9 cellular contexts compared by ENCODE assay signal in genomic region chr7:74625446-74625845, GRCh38. TPM values are rescaled to one million over a fixed set of nuclear protein-coding genes. Genes with fewer than 3 reads are reported as not detected.
DNase-seq lines count a peak whose midpoint lies in the region; ATAC-seq, FAIRE-seq and TF ChIP-seq lines count a peak whose summit lies in the region.
"Had no signal": no experiment of that assay in that cellular context is flagged by ENCODE, and none has a peak within 500 bp of the region (broad histone marks: within the 10 kb centered on the region; RNA-seq: fewer than 3 reads in every experiment).

No MANE protein-coding gene starts in this region.

- no peak for FAIRE-seq in astrocyte (lab: Jason Lieb, UNC)

- H3K27ac ChIP-seq in A673 (ENCODE audit: low read depth, low read length, poor library complexity, severe bottlenecking) (no peak overlapping the region), astrocyte (ENCODE audit: low read depth, low read length) (no peak overlapping the region), left lung (no peak overlapping the region)

- no peak overlapping the region for H3K9ac ChIP-seq in astrocyte (ENCODE audit: low read length)

- no peaks in the 10 kb centered on the region for H3K36me3 Mint-ChIP-seq in astrocyte (ENCODE audit: low read depth, unreplicated experiment)

- peaks cover 11% of the 10 kb centered on the region for H3K4me1 ChIP-seq in A673 (ENCODE audit: insufficient read depth, low read length, poor library complexity, severe bottlenecking)
- no peaks in the 10 kb centered on the region for H3K4me1 ChIP-seq in astrocyte (ENCODE audit: insufficient read depth, low read length)
- peaks cover 3 to 14% of the 10 kb centered on the region in 2 donors for H3K4me1 ChIP-seq in left lung

- no peak overlapping the region for H3K4me2 ChIP-seq in astrocyte (ENCODE audit: low read length)

- H3K9me3 ChIP-seq in A673 (ENCODE audit: low read depth, low read length, poor library complexity, severe bottlenecking) (no peaks in the 10 kb centered on the region), astrocyte (ENCODE audit: insufficient read depth, low read depth, low read length) (no peaks in the 10 kb centered on the region), left lung (no peaks in the 10 kb centered on the region)

- H3K36me3 ChIP-seq in A673 (ENCODE audit: insufficient read depth, low read length, poor library complexity, severe bottlenecking), result no peaks in the 10 kb centered on the region
- no peaks in the 10 kb centered on the region for H3K36me3 ChIP-seq in astrocyte (ENCODE audit: insufficient read depth, low read length)
- H3K36me3 ChIP-seq in left lung, result no peaks in the 10 kb centered on the region

- CTCF ChIA-PET in A673 (lab: Charles Lee), result no interaction called here
- CTCF ChIA-PET in HEK293T (lab: Yijun Ruan, JAX), result interaction anchor here (0.5 to 0.6 kb wide), 2 partner anchors 8 to 494 kb away, joined by 3 to 5 read pairs; no protein-coding TSS in a partner anchor

- H3K4me1 Mint-ChIP-seq in astrocyte (ENCODE audit: low read depth, unreplicated experiment), result peaks cover 4% of the 10 kb centered on the region

- H3K4me3 ChIP-seq in A673 (ENCODE audit: low read depth, low read length, poor library complexity, severe bottlenecking), result no peak overlapping the region
- H3K4me3 ChIP-seq in astrocyte (ENCODE audit: insufficient read depth, low read depth, low read length), result no peak overlapping the region
- H3K4me3 ChIP-seq in left lung, result no peak overlapping the region

- POLR2A ChIA-PET in A673 (lab: Charles Lee; ENCODE audit: low non-redundant PET), result no interaction called here
- POLR2A ChIA-PET in HEK293T (lab: Yijun Ruan, JAX), result interaction anchor here (0.7 kb wide), 1 partner anchor 32 kb away, joined by 3 read pairs; the partner anchor contains the start of gene GTF2I

- no peak overlapping the region for H2AFZ ChIP-seq in astrocyte (ENCODE audit: low read depth, low read length)

- DNase-seq in A673 (ENCODE audit: low spot score) (peak; percentile 30), HEK293T (ENCODE audit: extremely low spot score) (no peak), astrocyte (ENCODE audit: low read depth) (peak; percentile 34), left lung (no peak), D341Med (ENCODE audit: low spot score) (no peak)
- no peak for DNase-seq in activated CD4-positive, alpha-beta T cell treated with anti-CD3 and anti-CD28 coated beads for 1 hour
- DNase-seq: NCI-H2029 had no signal

- peaks cover 3% of the 10 kb centered on the region for H3K27me3 Mint-ChIP-seq in astrocyte (ENCODE audit: low read depth, unreplicated experiment)

- intact Hi-C loops in A673 (cut with micrococcal nuclease; ENCODE audit: unreplicated experiment) (no loop called here), left lung (cut with DNase I) (no loop called here)

- ATAC-seq in left lung (peak; percentile 45), HG03095 (IDR thresholded peaks at IDR 0.05; ENCODE audit: unreplicated experiment) (no peak), GM19035 (IDR thresholded peaks at IDR 0.05; ENCODE audit: unreplicated experiment) (no peak)

- no peak overlapping the region for H3K4me3 Mint-ChIP-seq in astrocyte (ENCODE audit: unreplicated experiment)

- no TSS peak for BruUV-seq in A673 (replicated peaks; lab: Mats Ljungman, UMichigan)

- H3K27me3 ChIP-seq in A673 (replicated peaks; ENCODE audit: insufficient read depth, low read depth, low read length, poor library complexity) (no peaks in the 10 kb centered on the region), astrocyte (ENCODE audit: insufficient read depth, low read length) (no peaks in the 10 kb centered on the region), left lung (no peaks in the 10 kb centered on the region)

- no peaks in the 10 kb centered on the region for H4K20me1 ChIP-seq in astrocyte (ENCODE audit: insufficient read depth, low read length)

- no peaks in the 10 kb centered on the region for H3K79me2 ChIP-seq in astrocyte (ENCODE audit: insufficient read depth, low read length)

- TF ChIP-seq CTCF in A673 (conservative IDR thresholded peaks at IDR 0.05; ENCODE audit: low read depth, low read length) (peak; percentile 28; the same call in 1 of the 2 replicates), astrocyte (IDR thresholded peaks at IDR 0.05; ENCODE audit: insufficient read depth, low read depth, low read length) (peak; percentile 18), left lung (IDR thresholded peaks at IDR 0.05) (no peak)

- H3K27ac Mint-ChIP-seq in astrocyte (ENCODE audit: unreplicated experiment), result no peak overlapping the region

- no peaks in the 10 kb centered on the region for H3K9me3 Mint-ChIP-seq in astrocyte (ENCODE audit: unreplicated experiment)

TF ChIP-seq in HEK293T, 16 proteins besides CTCF, POLR2A, EP300 and RAD21:
- TF ChIP-seq SP1 (IDR thresholded peaks at IDR 0.05) (no peak), ZNF384 (IDR thresholded peaks at IDR 0.05) (peak; percentile 61)

RNA-seq across cellular contexts. Expression of gene GTF2I, which starts 32.1 kb away (rescaled TPM):
- total RNA-seq in A673 (2021), result 250 and 270 TPM in 2 replicates
- 162 and 168 TPM in 2 replicates for total RNA-seq in astrocyte
- 100 to 1,000 TPM; 220 to 244 TPM for total RNA-seq in left lung

Comparison
In these comparisons a context has a peak if more than half of its experiments do, and no peak if none do; other contexts are left out.
1. DNase-seq: peak in A673 (single experiment) and astrocyte (single experiment); none in HEK293T (single experiment), left lung (0 of 2), activated CD4-positive, alpha-beta T cell treated with anti-CD3 and anti-CD28 coated beads for 1 hour (single experiment) and D341Med (single experiment).
2. CTCF ChIP-seq: peak in A673 (single experiment) and astrocyte (single experiment); none in left lung (0 of 2).